In genomic region chr19:49486710-49487276, GRCh38 we compare ENCODE assay signal across 8 cellular contexts. TPM values are rescaled to one million over a fixed set of nuclear protein-coding genes. Genes with fewer than 3 reads are reported as not detected.
DNase-seq lines count a peak whose midpoint lies in the region; ATAC-seq and TF ChIP-seq lines count a peak whose summit lies in the region.

No MANE protein-coding gene starts in this region.

- intact Hi-C loops in adrenal gland (cut with DNase I): no loop called here

- H3K9me3 ChIP-seq in adrenal gland (replicated peaks in 1 of 3) (no peaks in the 10 kb centered on the region), lung (ENCODE audit: control insufficient read depth in 2 of 2, insufficient read depth in 1 of 2, low read length in 1 of 2) (no peaks in the 10 kb centered on the region), tibial nerve (no peaks in the 10 kb centered on the region)

- H3K9me3 Mint-ChIP-seq in activated T-cell treated with anti-CD3 and anti-CD28 coated beads, Interleukin-2, amount 50 U/mL, for 24 hours: no peaks in the 10 kb centered on the region

- no peak for DNase-seq in activated T-cell treated with anti-CD3 and anti-CD28 coated beads, Interleukin-2, amount 50 U/mL, for 24 hours
- no peak for DNase-seq in activated T-cell treated with anti-CD3 and anti-CD28 coated beads, Interleukin-2, amount 50 U/mL, for 1 hour
- DNase-seq in adrenal gland (no peak), lung (ENCODE audit: low spot score) (no peak), tibial nerve (ENCODE audit: low spot score in 2 of 2) (no peak)

- H3K36me3 Mint-ChIP-seq in activated T-cell treated with anti-CD3 and anti-CD28 coated beads, Interleukin-2, amount 50 U/mL, for 24 hours (ENCODE audit: low read depth): peaks cover 89% of the 10 kb centered on the region

- peaks cover 33% of the 10 kb centered on the region for H3K4me1 Mint-ChIP-seq in activated T-cell treated with anti-CD3 and anti-CD28 coated beads, Interleukin-2, amount 50 U/mL, for 24 hours (ENCODE audit: low read depth)

- TF ChIP-seq POLR2A in adrenal gland (IDR thresholded peaks at IDR 0.05): no peak
- no peak for TF ChIP-seq POLR2A in tibial nerve (IDR thresholded peaks at IDR 0.05)

- peaks cover 4% of the 10 kb centered on the region for H3K27me3 Mint-ChIP-seq in activated T-cell treated with anti-CD3 and anti-CD28 coated beads, Interleukin-2, amount 50 U/mL, for 24 hours

- H3K4me3 Mint-ChIP-seq in activated T-cell treated with anti-CD3 and anti-CD28 coated beads, Interleukin-2, amount 50 U/mL, for 24 hours: peak overlapping the region; percentile 97

- TF ChIP-seq CTCF in adrenal gland (IDR thresholded peaks at IDR 0.05): peak in 2 of 6 experiments; percentile 16 to 36
- no peak for TF ChIP-seq CTCF in lung (IDR thresholded peaks at IDR 0.05; ENCODE audit: control extremely low read depth, extremely low read depth)
- no peak for TF ChIP-seq CTCF in tibial nerve (IDR thresholded peaks at IDR 0.05)

- H3K27ac Mint-ChIP-seq in activated T-cell treated with anti-CD3 and anti-CD28 coated beads, Interleukin-2, amount 50 U/mL, for 24 hours: peak overlapping the region; percentile 99

- H3K36me3 ChIP-seq in adrenal gland (replicated peaks in 1 of 2) (peaks cover 0 to 27% of the 10 kb centered on the region in 2 donors), lung (ENCODE audit: control insufficient read depth in 2 of 2, insufficient read depth in 2 of 2, low read length in 2 of 2) (peaks cover 16 to 26% of the 10 kb centered on the region in 2 donors), tibial nerve (peaks cover 7 to 55% (median 20%) of the 10 kb centered on the region in 3 donors)

- H3K4me3 ChIP-seq in adrenal gland (no peak overlapping the region), lung (no peak overlapping the region), tibial nerve (peak overlapping the region in 2 of 4 donors; percentile 33 to 97)

- WGBS in adrenal gland, 4 donors: 62 to 95% (median 78%) methylated on average over 4 to 23 of the region's 23 CpGs
- 64 to 65% methylated on average over 23 of the region's 23 CpGs for WGBS in lung, 2 donors
- WGBS in tibial nerve, 2 donors: 66 to 67% methylated on average over 22 of the region's 23 CpGs

- ATAC-seq in lung (ENCODE audit: insufficient read depth, low FRiP score): no peak
- no peak for ATAC-seq in esophagus mucosa
- no peak for ATAC-seq in HG02973 (IDR thresholded peaks at IDR 0.05; ENCODE audit: unreplicated experiment)
- ATAC-seq in GM21423 (IDR thresholded peaks at IDR 0.05; ENCODE audit: unreplicated experiment): no peak

- H3K27ac ChIP-seq in adrenal gland: peak overlapping the region in 3 of 5 donors; percentile 65 to 84 (median 80)
- peak overlapping the region; percentile 71 to 85 for H3K27ac ChIP-seq in lung (ENCODE audit: low read depth in 1 of 2, low read length in 1 of 2)
- peak overlapping the region; percentile 79 to 91 (median 80) for H3K27ac ChIP-seq in tibial nerve

- TF ChIP-seq EP300 in tibial nerve (IDR thresholded peaks at IDR 0.05): no peak

- H3K4me1 ChIP-seq in adrenal gland (replicated peaks in 1 of 2) (peaks cover 14 to 27% of the 10 kb centered on the region in 2 donors), lung (ENCODE audit: control insufficient read depth in 2 of 2, insufficient read depth in 2 of 2, low read length in 2 of 2) (peaks cover 2 to 6% of the 10 kb centered on the region in 2 donors), tibial nerve (peaks cover 0 to 34% (median 20%) of the 10 kb centered on the region in 4 donors)

- H3K27me3 ChIP-seq in adrenal gland (no peaks in the 10 kb centered on the region), lung (ENCODE audit: control insufficient read depth, insufficient read depth) (no peaks in the 10 kb centered on the region), tibial nerve (no peaks in the 10 kb centered on the region)

RNA-seq across cellular contexts. Expression of gene RPL13A, which starts 0.6 kb away (rescaled TPM):
- total RNA-seq in adrenal gland (1,000 to 10,000 TPM; 2,402 to 3,504 (median 2,561) TPM), lung (1,000 to 10,000 TPM; 1,499 to 2,532 TPM), tibial nerve (1,000 to 10,000 TPM; 3,111 to 3,948 (median 3,333) TPM), esophagus mucosa (2,820 TPM)
- polyA plus RNA-seq in adrenal gland (1,000 to 10,000 TPM; 1,750 to 2,828 (median 2,567) TPM), lung (1,000 to 10,000 TPM; 2,431 to 2,816 TPM)

RNA-seq across cellular contexts. Expression of gene RPS11, which starts 9.4 kb away (rescaled TPM):
- total RNA-seq in adrenal gland (1,000 to 10,000 TPM; 1,528 to 3,971 (median 2,289) TPM), lung (1,000 to 10,000 TPM; 1,558 to 1,973 TPM), tibial nerve (1,000 to 10,000 TPM; 3,554 to 5,283 (median 4,154) TPM), esophagus mucosa (1,446 TPM)
- polyA plus RNA-seq in adrenal gland (1,000 to 10,000 TPM; 2,684 to 4,591 (median 2,733) TPM), lung (1,000 to 10,000 TPM; 4,071 to 4,654 TPM)

RNA-seq across cellular contexts. Expression of gene FLT3LG, which starts 12.8 kb away (rescaled TPM):
- 10 to 100 TPM in 3 of 8 donors, 1 to 10 TPM in 5; 4.9 to 10.6 (median 8.7) TPM for total RNA-seq in adrenal gland
- polyA plus RNA-seq in adrenal gland: 10 to 100 TPM in 2 of 3 donors, 1 to 10 TPM in 1; 1.8 to 33.8 (median 24.7) TPM
- 1 to 10 TPM; 2.9 to 8.9 TPM for total RNA-seq in lung
- polyA plus RNA-seq in lung: 10 to 100 TPM in 1 of 2 donors, 1 to 10 TPM in 1; 9.5 to 15.0 TPM
- 10 to 100 TPM in 2 of 4 donors, 1 to 10 TPM in 2; 3.6 to 13.8 (median 8.4) TPM for total RNA-seq in tibial nerve
- total RNA-seq in esophagus mucosa: 3.3 TPM

RNA-seq across cellular contexts. Expression of gene FCGRT, which starts 25.7 kb away (rescaled TPM):
- 100 to 1,000 TPM; 223 to 505 (median 364) TPM for total RNA-seq in adrenal gland
- polyA plus RNA-seq in adrenal gland: 100 to 1,000 TPM in 2 of 3 donors, 10 to 100 TPM in 1; 90.2 to 253 (median 218) TPM
- 100 to 1,000 TPM; 184 to 271 TPM for total RNA-seq in lung
- polyA plus RNA-seq in lung: 100 to 1,000 TPM; 233 to 247 TPM
- 100 to 1,000 TPM; 231 to 410 (median 298) TPM for total RNA-seq in tibial nerve
- 30.4 TPM for total RNA-seq in esophagus mucosa

RNA-seq across cellular contexts. Expression of gene ALDH16A1, which starts 33.8 kb away (rescaled TPM):
- total RNA-seq in adrenal gland (10 to 100 TPM; 23.8 to 47.8 (median 29.7) TPM), lung (10 to 100 TPM; 21.1 to 53.3 TPM), tibial nerve (10 to 100 TPM; 33.9 to 70.5 (median 63.5) TPM), esophagus mucosa (27.2 TPM)
- polyA plus RNA-seq in adrenal gland (10 to 100 TPM in 2 of 3 donors, 1 to 10 TPM in 1; 3.6 to 95.5 (median 86.7) TPM), lung (10 to 100 TPM; 36.1 to 38.7 TPM)
